17 cellular contexts compared by ENCODE assay signal in genomic region chr11:69233761-69234136, GRCh38.
"Had no signal": no experiment of that assay in that cellular context is flagged by ENCODE, and none has a peak within 500 bp of the region (broad histone marks: within the 10 kb centered on the region; RNA-seq: fewer than 3 reads in every experiment).

No MANE protein-coding gene starts in this region.

- H3K9me3 ChIP-seq: adrenal gland, psoas muscle had no signal

- FAIRE-seq: urothelium cell line had no signal

- H3K36me3 ChIP-seq: adrenal gland had no signal

- H3K27ac ChIP-seq: adrenal gland, coronary artery, epithelial cell of prostate, psoas muscle had no signal

- H3K4me1 ChIP-seq: adrenal gland, psoas muscle had no signal

- H3K4me3 ChIP-seq: adrenal gland, coronary artery, lung, psoas muscle had no signal

- H3K4me3 Mint-ChIP-seq: activated naive CD4-positive, alpha-beta T cell treated with anti-CD3 and anti-CD28 coated beads for 36 hours had no signal

- DNase-seq: activated CD4-positive, alpha-beta T cell treated with anti-CD3 and anti-CD28 coated beads for 1 hour; activated CD4-positive, alpha-beta T cell treated with anti-CD3 and anti-CD28 coated beads, Interleukin-2, amount 50 U/mL, for 48 hours; activated CD8-positive, alpha-beta memory T cell treated with anti-CD3 and anti-CD28 coated beads, Interleukin-2, amount 50 U/mL, for 4 hours; activated naive CD4-positive, alpha-beta T cell treated with anti-CD3 and anti-CD28 coated beads for 36 hours; caudate nucleus; effector CD8-positive, alpha-beta T cell; hypothalamus; midbrain; nucleus accumbens; psoas muscle; stimulated activated CD4-positive, alpha-beta T cell treated with anti-CD3 and anti-CD28 coated beads, Interleukin-2, amount 100 ng/mL, for 48 hours; stimulated activated naive CD4-positive, alpha-beta T cell treated with Interleukin-2 at 50 U/mL for 16 hours had no signal

- ATAC-seq: psoas muscle had no signal

- H3K27ac Mint-ChIP-seq: activated naive CD4-positive, alpha-beta T cell treated with anti-CD3 and anti-CD28 coated beads for 36 hours had no signal
